ENCODE assay signal across 1 cellular context in the genomic region with DNA sequence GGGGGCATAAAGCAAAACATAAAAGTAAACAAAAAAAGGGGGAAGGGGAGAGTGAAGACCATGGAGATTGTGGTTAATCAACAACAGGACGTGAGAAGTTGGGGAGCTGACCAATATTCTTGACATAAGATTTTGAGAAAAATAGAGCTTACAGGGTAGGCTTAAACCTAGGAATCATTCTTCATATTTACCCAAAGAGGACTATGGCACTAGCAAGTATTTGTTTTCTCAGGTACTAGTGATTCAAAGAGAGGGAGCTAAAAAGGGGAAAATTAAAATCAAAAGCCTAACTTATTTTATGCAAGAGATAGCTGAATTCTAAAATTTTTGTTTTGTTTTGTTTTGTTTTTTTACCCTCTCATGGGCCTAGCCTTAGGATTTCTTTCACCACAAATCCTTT.
TF ChIP-seq lines count a peak whose summit lies in the region.

No MANE protein-coding gene starts in this region.

TF ChIP-seq in GM23338, 12 proteins besides CTCF, POLR2A, EP300 and RAD21 (continued from another document):
- TF ChIP-seq, protein P1, sequence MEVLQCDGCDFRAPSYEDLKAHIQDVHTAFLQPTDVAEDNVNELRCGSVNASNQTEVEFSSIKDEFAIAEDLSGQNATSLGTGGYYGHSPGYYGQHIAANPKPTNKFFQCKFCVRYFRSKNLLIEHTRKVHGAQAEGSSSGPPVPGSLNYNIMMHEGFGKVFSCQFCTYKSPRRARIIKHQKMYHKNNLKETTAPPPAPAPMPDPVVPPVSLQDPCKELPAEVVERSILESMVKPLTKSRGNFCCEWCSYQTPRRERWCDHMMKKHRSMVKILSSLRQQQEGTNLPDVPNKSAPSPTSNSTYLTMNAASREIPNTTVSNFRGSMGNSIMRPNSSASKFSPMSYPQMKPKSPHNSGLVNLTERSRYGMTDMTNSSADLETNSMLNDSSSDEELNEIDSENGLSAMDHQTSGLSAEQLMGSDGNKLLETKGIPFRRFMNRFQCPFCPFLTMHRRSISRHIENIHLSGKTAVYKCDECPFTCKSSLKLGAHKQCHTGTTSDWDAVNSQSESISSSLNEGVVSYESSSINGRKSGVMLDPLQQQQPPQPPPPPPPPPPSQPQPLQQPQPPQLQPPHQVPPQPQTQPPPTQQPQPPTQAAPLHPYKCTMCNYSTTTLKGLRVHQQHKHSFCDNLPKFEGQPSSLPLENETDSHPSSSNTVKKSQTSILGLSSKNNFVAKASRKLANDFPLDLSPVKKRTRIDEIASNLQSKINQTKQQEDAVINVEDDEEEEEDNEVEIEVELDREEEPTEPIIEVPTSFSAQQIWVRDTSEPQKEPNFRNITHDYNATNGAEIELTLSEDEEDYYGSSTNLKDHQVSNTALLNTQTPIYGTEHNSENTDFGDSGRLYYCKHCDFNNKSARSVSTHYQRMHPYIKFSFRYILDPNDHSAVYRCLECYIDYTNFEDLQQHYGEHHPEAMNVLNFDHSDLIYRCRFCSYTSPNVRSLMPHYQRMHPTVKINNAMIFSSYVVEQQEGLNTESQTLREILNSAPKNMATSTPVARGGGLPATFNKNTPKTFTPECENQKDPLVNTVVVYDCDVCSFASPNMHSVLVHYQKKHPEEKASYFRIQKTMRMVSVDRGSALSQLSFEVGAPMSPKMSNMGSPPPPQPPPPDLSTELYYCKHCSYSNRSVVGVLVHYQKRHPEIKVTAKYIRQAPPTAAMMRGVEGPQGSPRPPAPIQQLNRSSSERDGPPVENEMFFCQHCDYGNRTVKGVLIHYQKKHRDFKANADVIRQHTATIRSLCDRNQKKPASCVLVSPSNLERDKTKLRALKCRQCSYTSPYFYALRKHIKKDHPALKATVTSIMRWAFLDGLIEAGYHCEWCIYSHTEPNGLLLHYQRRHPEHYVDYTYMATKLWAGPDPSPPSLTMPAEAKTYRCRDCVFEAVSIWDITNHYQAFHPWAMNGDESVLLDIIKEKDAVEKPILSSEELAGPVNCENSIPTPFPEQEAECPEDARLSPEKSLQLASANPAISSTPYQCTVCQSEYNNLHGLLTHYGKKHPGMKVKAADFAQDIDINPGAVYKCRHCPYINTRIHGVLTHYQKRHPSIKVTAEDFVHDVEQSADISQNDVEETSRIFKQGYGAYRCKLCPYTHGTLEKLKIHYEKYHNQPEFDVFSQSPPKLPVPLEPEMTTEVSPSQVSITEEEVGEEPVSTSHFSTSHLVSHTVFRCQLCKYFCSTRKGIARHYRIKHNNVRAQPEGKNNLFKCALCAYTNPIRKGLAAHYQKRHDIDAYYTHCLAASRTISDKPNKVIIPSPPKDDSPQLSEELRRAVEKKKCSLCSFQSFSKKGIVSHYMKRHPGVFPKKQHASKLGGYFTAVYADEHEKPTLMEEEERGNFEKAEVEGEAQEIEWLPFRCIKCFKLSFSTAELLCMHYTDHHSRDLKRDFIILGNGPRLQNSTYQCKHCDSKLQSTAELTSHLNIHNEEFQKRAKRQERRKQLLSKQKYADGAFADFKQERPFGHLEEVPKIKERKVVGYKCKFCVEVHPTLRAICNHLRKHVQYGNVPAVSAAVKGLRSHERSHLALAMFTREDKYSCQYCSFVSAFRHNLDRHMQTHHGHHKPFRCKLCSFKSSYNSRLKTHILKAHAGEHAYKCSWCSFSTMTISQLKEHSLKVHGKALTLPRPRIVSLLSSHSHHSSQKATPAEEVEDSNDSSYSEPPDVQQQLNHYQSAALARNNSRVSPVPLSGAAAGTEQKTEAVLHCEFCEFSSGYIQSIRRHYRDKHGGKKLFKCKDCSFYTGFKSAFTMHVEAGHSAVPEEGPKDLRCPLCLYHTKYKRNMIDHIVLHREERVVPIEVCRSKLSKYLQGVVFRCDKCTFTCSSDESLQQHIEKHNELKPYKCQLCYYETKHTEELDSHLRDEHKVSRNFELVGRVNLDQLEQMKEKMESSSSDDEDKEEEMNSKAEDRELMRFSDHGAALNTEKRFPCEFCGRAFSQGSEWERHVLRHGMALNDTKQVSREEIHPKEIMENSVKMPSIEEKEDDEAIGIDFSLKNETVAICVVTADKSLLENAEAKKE (CRISPR knock-in tag; IDR thresholded peaks at IDR 0.05), result no peak
- no peak for TF ChIP-seq CREB1 (CRISPR knock-in tag; IDR thresholded peaks at IDR 0.05; ENCODE audit: low read depth)
- no peak for TF ChIP-seq EZH2phosphoT487 (IDR thresholded peaks at IDR 0.05; ENCODE audit: unreplicated experiment)
- TF ChIP-seq ZNF331 (CRISPR knock-in tag; IDR thresholded peaks at IDR 0.05; ENCODE audit: low read depth), result no peak
- TF ChIP-seq, protein P2, sequence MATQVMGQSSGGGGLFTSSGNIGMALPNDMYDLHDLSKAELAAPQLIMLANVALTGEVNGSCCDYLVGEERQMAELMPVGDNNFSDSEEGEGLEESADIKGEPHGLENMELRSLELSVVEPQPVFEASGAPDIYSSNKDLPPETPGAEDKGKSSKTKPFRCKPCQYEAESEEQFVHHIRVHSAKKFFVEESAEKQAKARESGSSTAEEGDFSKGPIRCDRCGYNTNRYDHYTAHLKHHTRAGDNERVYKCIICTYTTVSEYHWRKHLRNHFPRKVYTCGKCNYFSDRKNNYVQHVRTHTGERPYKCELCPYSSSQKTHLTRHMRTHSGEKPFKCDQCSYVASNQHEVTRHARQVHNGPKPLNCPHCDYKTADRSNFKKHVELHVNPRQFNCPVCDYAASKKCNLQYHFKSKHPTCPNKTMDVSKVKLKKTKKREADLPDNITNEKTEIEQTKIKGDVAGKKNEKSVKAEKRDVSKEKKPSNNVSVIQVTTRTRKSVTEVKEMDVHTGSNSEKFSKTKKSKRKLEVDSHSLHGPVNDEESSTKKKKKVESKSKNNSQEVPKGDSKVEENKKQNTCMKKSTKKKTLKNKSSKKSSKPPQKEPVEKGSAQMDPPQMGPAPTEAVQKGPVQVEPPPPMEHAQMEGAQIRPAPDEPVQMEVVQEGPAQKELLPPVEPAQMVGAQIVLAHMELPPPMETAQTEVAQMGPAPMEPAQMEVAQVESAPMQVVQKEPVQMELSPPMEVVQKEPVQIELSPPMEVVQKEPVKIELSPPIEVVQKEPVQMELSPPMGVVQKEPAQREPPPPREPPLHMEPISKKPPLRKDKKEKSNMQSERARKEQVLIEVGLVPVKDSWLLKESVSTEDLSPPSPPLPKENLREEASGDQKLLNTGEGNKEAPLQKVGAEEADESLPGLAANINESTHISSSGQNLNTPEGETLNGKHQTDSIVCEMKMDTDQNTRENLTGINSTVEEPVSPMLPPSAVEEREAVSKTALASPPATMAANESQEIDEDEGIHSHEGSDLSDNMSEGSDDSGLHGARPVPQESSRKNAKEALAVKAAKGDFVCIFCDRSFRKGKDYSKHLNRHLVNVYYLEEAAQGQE (IDR thresholded peaks at IDR 0.05; ENCODE audit: unreplicated experiment), result no peak
- no peak for TF ChIP-seq POLR2AphosphoS5 (IDR thresholded peaks at IDR 0.05; ENCODE audit: low read depth)
TF ChIP-seq in GM23338: peak in this region for 0.
